23 cellular contexts compared by ENCODE assay signal in the genomic region with DNA sequence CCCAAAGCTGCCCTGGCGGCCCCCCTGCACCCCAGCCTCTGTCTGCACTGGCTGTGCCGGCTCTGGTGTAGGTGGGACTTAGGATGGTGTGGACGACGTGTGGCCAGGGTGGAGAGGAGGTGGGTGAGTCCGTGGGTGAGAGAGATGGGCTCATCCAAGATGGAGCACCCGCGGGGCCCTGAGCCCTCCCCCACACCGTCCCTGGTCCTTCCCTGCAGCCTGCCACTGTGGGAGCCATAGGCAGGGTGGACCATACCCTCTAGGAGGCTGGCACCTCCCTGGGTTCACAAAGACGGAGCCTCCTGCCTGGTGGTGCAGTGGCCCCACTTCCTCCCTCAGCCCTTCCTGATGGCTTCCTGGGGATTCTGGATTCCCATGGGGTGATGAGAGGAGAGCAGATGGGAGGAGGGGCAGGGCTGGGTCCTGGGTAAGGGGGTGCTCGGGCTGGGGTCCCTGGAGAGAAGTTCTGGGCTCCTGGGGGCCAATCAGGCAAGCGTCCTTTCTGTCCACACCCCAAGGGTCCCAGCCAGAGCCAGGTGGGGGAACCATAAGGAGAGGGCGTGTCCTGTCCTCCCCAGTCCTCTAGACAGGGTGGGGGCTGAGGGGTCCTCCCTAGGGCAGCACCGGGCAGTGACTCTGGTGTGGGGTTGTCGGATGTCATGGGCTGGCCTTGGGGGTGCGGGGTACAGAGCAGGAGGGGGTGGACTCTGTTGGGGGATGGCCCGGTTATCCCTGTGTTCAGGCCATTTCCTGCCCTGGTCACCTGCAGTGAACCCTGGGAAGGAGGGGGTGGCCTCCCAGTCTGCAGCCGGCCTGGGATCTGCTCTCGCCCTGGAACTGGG.
"Had no signal": no experiment of that assay in that cellular context is flagged by ENCODE, and none has a peak within 500 bp of the region (broad histone marks: within the 10 kb centered on the region; RNA-seq: fewer than 3 reads in every experiment).

No MANE protein-coding gene starts in this region.

- H3K9me3 ChIP-seq: mucosa of descending colon, suprapubic skin, transverse colon had no signal

- H3K27me3 Mint-ChIP-seq: progenitor cell of endocrine pancreas had no signal

- H3K4me3 Mint-ChIP-seq: activated CD4-positive, alpha-beta T cell treated with anti-CD3 and anti-CD28 coated beads for 36 hours; activated naive CD4-positive, alpha-beta T cell treated with anti-CD3 and anti-CD28 coated beads, Interleukin-2, amount 10 ng/mL, durations not matched to agents 7 days and 5 days; neural crest cell; WTC11 had no signal

- DNase-seq: activated CD4-positive, alpha-beta T cell treated with anti-CD3 and anti-CD28 coated beads for 36 hours; activated CD4-positive, alpha-beta T cell treated with anti-CD3 and anti-CD28 coated beads, Interleukin-2, amount 50 U/mL, for 4 hours; activated effector memory CD4-positive, alpha-beta T cell treated with anti-CD3 and anti-CD28 coated beads, Interleukin-2, amount 50 U/mL, for 16 hours; activated naive CD4-positive, alpha-beta T cell treated with anti-CD3 and anti-CD28 coated beads, Interleukin-2, amount 10 ng/mL, durations not matched to agents 7 days and 5 days; amygdala; dermis blood vessel endothelial cell; effector CD8-positive, alpha-beta T cell; erythroblast; foreskin fibroblast; glutamatergic neuron; mesendoderm; stimulated activated CD4-positive, alpha-beta T cell treated with anti-CD3 and anti-CD28 coated beads, Interleukin-1b, Interleukin-23, amount 100 ng/mL, for 48 hours; stomach; T-helper 9 cell; transverse colon; uterus had no signal

- ATAC-seq: activated CD4-positive, alpha-beta T cell treated with anti-CD3 and anti-CD28 coated beads for 36 hours; mucosa of descending colon; WTC11 had no signal

- H3K4me1 ChIP-seq: stomach, suprapubic skin, transverse colon, uterus had no signal

- H3K4me1 Mint-ChIP-seq: activated CD4-positive, alpha-beta T cell treated with anti-CD3 and anti-CD28 coated beads for 36 hours; neural crest cell; WTC11 had no signal

- H3K27ac ChIP-seq: cardiac muscle cell, hepatocyte, stomach, suprapubic skin, transverse colon, uterus had no signal

- H2AFZ ChIP-seq: hepatocyte had no signal

- H3K4me3 ChIP-seq: cardiac muscle cell, hepatocyte, mucosa of descending colon, stomach, suprapubic skin, transverse colon, uterus had no signal

- H3K36me3 ChIP-seq: cardiac muscle cell, stomach, suprapubic skin, transverse colon, uterus had no signal

- H3K27me3 ChIP-seq: cardiac muscle cell, hepatocyte, suprapubic skin, transverse colon, uterus had no signal

- H3K27ac Mint-ChIP-seq: activated CD4-positive, alpha-beta T cell treated with anti-CD3 and anti-CD28 coated beads for 36 hours; activated naive CD4-positive, alpha-beta T cell treated with anti-CD3 and anti-CD28 coated beads, Interleukin-2, amount 10 ng/mL, durations not matched to agents 7 days and 5 days; progenitor cell of endocrine pancreas; WTC11 had no signal

- H3K36me3 Mint-ChIP-seq: activated naive CD4-positive, alpha-beta T cell treated with anti-CD3 and anti-CD28 coated beads, Interleukin-2, amount 10 ng/mL, durations not matched to agents 7 days and 5 days had no signal

- H3K4me2 ChIP-seq: hepatocyte had no signal
